17 cellular contexts compared by ENCODE assay signal in genomic region chr18:70158992-70159717, GRCh38. TPM values are rescaled to one million over a fixed set of nuclear protein-coding genes. Genes with fewer than 3 reads are reported as not detected.
A peak's percentile ranks its signal among the peaks of the same experiment; 100 is the strongest.
DNase-seq lines count a peak whose midpoint lies in the region; ATAC-seq, FAIRE-seq and TF ChIP-seq lines count a peak whose summit lies in the region.
"Had no signal": no experiment of that assay in that cellular context is flagged by ENCODE, and none has a peak within 500 bp of the region (broad histone marks: within the 10 kb centered on the region; RNA-seq: fewer than 3 reads in every experiment).

No MANE protein-coding gene starts in this region.

- H3K27ac Mint-ChIP-seq in HFFc6: no peak overlapping the region

- peaks cover 6% of the 10 kb centered on the region for H3K9me3 Mint-ChIP-seq in HFFc6

- H3K4me3 ChIP-seq in GM06990 (replicated peaks; ENCODE audit: low read depth, low read length) (peak overlapping the region; percentile 37; the same call in 1 of the 2 replicates), breast epithelium (no peak overlapping the region)
- H3K4me3 ChIP-seq: A549, ovary had no signal

- H3K27me3 ChIP-seq in GM06990 (replicated peaks; ENCODE audit: control insufficient read depth, insufficient read depth, low read length): no peaks in the 10 kb centered on the region
- no peaks in the 10 kb centered on the region for H3K27me3 ChIP-seq in breast epithelium
- H3K27me3 ChIP-seq: ovary had no signal

- peaks cover 3% of the 10 kb centered on the region for H3K36me3 ChIP-seq in GM06990 (ENCODE audit: control insufficient read depth, insufficient read depth, low read length)
- H3K36me3 ChIP-seq in breast epithelium: peaks cover 6% of the 10 kb centered on the region
- H3K36me3 ChIP-seq: ovary had no signal

- H3K9me3 ChIP-seq in breast epithelium: no peaks in the 10 kb centered on the region
- H3K9me3 ChIP-seq: ovary had no signal

- no peak overlapping the region for H3K27ac ChIP-seq in breast epithelium
- H3K27ac ChIP-seq: A549, ovary had no signal

- peak; percentile 81 for ATAC-seq in HG03139 (IDR thresholded peaks at IDR 0.05; ENCODE audit: unreplicated experiment)
- ATAC-seq: A549 had no signal

- peak; percentile 93 for FAIRE-seq in GM19239 (lab: Jason Lieb, UNC)
- FAIRE-seq: A549, TTC549 had no signal

- H3K27me3 Mint-ChIP-seq in HFFc6 (ENCODE audit: insufficient read depth): no peaks in the 10 kb centered on the region
- H3K27me3 Mint-ChIP-seq: IgD-negative memory B cell had no signal

- no peak for DNase-seq in GM06990 (ENCODE audit: extremely low read depth, insufficient read length)
- no peak for DNase-seq in GM19239 (ENCODE audit: insufficient read length, low spot score)
- no peak for DNase-seq in HFFc6
- no peak for DNase-seq in NAMALWA (ENCODE audit: low spot score)
- no peak for DNase-seq in activated CD4-positive, alpha-beta T cell treated with anti-CD3 and anti-CD28 coated beads for 1 hour
- DNase-seq in breast epithelium (ENCODE audit: low spot score in 2 of 2): no peak
- DNase-seq in central memory CD4-positive, alpha-beta T cell: no peak
- DNase-seq: activated CD8-positive, alpha-beta memory T cell treated with anti-CD3 and anti-CD28 coated beads, Interleukin-2, amount 50 U/mL, for 48 hours; anterior cingulate cortex; effector CD4-positive, alpha-beta T cell; NCI-H2171 treated with DMSO at 0.1 percent for 48 hours; ovary; stimulated activated CD4-positive, alpha-beta T cell treated with anti-CD3 and anti-CD28 coated beads, Interleukin-2, amount 100 ng/mL, for 48 hours had no signal

- H3K4me3 Mint-ChIP-seq in HFFc6: peak overlapping the region; percentile 55

- peaks cover 51% of the 10 kb centered on the region for H3K36me3 Mint-ChIP-seq in HFFc6 (ENCODE audit: low read depth)

- no peaks in the 10 kb centered on the region for H3K4me1 ChIP-seq in breast epithelium

- H3K4me1 Mint-ChIP-seq in HFFc6 (ENCODE audit: low read depth): peaks cover 62% of the 10 kb centered on the region

- TF ChIP-seq POLR2A in breast epithelium (IDR thresholded peaks at IDR 0.05): no peak

- TF ChIP-seq CTCF in GM06990 (IDR thresholded peaks at IDR 0.05; ENCODE audit: insufficient read depth, low read length, poor library complexity, severe bottlenecking): no peak
- no peak for TF ChIP-seq CTCF in HFFc6 (IDR thresholded peaks at IDR 0.05)
- no peak for TF ChIP-seq CTCF in breast epithelium (IDR thresholded peaks at IDR 0.05)

- intact Hi-C loops in breast epithelium (cut with DNase I; ENCODE audit: low total_unique reads): no loop called here

RNA-seq across cellular contexts. Expression of gene RTTN, which starts 46.3 kb away (rescaled TPM):
- total RNA-seq in HFFc6 (2021; fragmentation: NEBNext Ultra II Directional; extraction: Animal tissue kit (Norgen Biotek cat#: 25700)): 10 to 100 TPM in 4 of 6 experiments, 1 to 10 TPM in 2; 7.7 to 15.9 (median 11.7) TPM
- total RNA-seq in breast epithelium: 10 to 100 TPM; 14.7 to 35.0 (median 29.8) TPM
